12 cellular contexts compared by ENCODE assay signal in the genomic region with DNA sequence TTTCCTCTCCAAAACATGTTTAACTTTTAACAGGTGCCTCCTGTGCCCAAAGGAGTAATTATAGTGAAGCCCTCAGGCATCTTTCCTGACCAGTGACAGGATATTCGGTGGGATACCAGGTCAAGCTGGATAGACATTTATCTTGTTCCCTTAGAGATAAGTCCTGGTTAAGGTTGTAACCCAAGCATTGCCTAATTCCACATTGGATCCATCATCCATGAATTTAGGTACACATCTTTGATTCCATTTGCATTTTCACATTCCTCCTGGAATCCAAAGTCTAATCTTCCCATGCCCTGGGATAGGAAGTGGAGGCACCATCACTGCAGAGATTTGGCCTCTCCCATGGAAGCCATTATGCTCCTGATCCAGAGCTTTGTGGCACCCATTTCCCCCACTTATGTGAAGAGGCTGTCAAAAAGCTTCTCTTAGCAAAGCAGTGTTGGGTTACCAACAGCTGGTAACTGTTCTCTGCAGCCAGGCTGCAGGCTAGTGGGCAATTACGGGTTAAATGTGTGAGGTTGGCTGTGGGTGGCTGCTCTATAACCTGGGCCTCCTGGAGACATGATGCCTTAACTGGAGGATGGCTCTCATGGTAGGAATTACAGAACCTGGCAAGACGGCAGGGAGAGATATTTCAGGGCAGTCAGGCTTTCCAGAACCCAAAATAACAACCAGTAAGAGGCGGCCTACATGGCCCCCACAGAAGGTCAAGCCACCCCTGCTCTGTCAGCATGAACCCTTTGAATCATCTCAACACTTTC.
"Had no signal": no experiment of that assay in that cellular context is flagged by ENCODE, and none has a peak within 500 bp of the region (broad histone marks: within the 10 kb centered on the region; RNA-seq: fewer than 3 reads in every experiment).

No MANE protein-coding gene starts in this region.

- DNase-seq: activated CD4-positive, alpha-beta T cell treated with anti-CD3 and anti-CD28 coated beads for 48 hours; activated CD8-positive, alpha-beta memory T cell treated with anti-CD3 and anti-CD28 coated beads, Interleukin-2, amount 50 U/mL, for 48 hours; activated CD8-positive, alpha-beta T cell treated with anti-CD3 and anti-CD28 coated beads, Interleukin-2, amount 10 ng/mL, durations not matched to agents 7 days and 5 days; activated naive CD4-positive, alpha-beta T cell treated with Interleukin-2 at 50 U/mL for 16 hours; central memory CD4-positive, alpha-beta T cell; cortex of kidney; effector memory CD4-positive, alpha-beta T cell; left cardiac atrium; tibial artery had no signal

- H3K4me1 ChIP-seq: tibial artery, vagina had no signal

- ATAC-seq: activated CD8-positive, alpha-beta T cell treated with anti-CD3 and anti-CD28 coated beads, Interleukin-2, amount 10 ng/mL, durations not matched to agents 7 days and 5 days; stimulated activated memory B cell treated with anti-CD40 and anti-IgM and Interleukin-4, amounts not matched to agents 10 μg/mL and 1 μg/mL and 100 μg/mL, for 72 hours had no signal

- H3K27me3 ChIP-seq: tibial artery, vagina had no signal

- H3K27ac ChIP-seq: tibial artery, vagina had no signal

- H3K4me2 ChIP-seq: smooth muscle cell had no signal

- H3K36me3 ChIP-seq: tibial artery, vagina had no signal

- H3K4me3 ChIP-seq: smooth muscle cell, tibial artery, vagina had no signal
